In the genomic region with DNA sequence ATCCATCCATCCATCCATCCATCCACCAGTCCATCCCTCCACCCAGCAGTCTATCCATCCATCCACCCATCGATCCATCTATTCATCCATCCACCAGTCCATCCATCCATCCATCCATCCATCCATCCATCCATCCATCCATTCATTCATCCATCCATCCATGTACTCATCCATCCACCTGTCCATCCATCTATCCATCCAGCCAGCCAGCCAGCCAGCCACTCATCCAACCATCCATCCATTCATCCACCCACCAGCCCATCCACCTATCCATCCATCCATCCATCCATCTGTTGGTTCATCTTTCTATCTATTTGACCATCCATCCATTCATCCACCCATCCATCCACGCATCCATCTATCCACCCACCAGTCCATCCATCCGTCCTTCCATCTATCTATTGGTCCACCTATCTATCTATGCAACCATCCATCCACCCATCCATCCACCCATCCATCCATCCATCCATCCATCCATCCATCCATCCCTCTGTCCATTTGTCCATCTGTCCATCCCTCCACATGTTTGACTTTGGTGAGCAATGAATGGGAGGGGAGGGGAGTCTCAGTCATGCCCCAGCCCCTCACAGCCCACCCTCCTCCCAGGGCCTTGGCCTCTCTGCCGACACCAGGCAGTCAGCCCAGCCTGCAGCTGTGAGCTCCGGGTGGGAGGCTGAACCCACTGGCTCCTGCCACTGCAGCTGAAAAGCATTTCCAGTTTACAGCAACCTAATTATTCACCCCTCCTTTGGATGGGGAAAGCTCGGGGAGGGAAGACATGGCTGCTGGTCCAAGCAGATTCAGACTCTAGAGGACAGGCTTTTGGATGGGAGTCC, we compare ENCODE assay signal across 20 cellular contexts. TPM values are rescaled to one million over a fixed set of nuclear protein-coding genes. Genes with fewer than 3 reads are reported as not detected.
DNase-seq lines count a peak whose midpoint lies in the region; ATAC-seq lines count a peak whose summit lies in the region.
"Had no signal": no experiment of that assay in that cellular context is flagged by ENCODE, and none has a peak within 500 bp of the region (broad histone marks: within the 10 kb centered on the region; RNA-seq: fewer than 3 reads in every experiment).

No MANE protein-coding gene starts in this region.

- peak overlapping the region; percentile 94 for H3K27ac ChIP-seq in temporal lobe (ENCODE audit: low read depth, low read length)
- H3K27ac ChIP-seq: A549 had no signal

- intact Hi-C loops in head of caudate nucleus (cut with DNase I), result no loop called here

- DNase-seq in amygdala (lab: John Stamatoyannopoulos, UW), result peak in 41 of 56 donors; percentile 23 to 85 (median 69)
- DNase-seq in head of caudate nucleus, result peak; percentile 37 to 93 (median 79)
- peak; percentile 66 for DNase-seq in occipital lobe (lab: John Stamatoyannopoulos, UW)
- no peak for DNase-seq in HT-29 (ENCODE audit: low spot score)
- no peak for DNase-seq in NCI-H2171 (lab: John Stamatoyannopoulos, UW)
- DNase-seq: CD4-positive, CD25-positive, alpha-beta regulatory T cell; EL; GF-D8; MV-4-11; NCI-H1105 treated with DMSO at 0.1 percent for 48 hours; NCI-H2029 treated with DMSO at 0.1 percent for 48 hours; NCI-H345; NCI-H524; NCI-H774; NK-92 treated with Interleukin-12 subunit alpha and Interleukin-12 subunit beta, amount 100 ng/mL, for 24 hours; SIG-M5 had no signal

- no peak for ATAC-seq in GM18520 (IDR thresholded peaks at IDR 0.05; ENCODE audit: unreplicated experiment)
- ATAC-seq: A549, Panc1 had no signal

RNA-seq across cellular contexts. Expression of a gene that starts 38.1 kb away (rescaled TPM):
- 0.16 TPM for total RNA-seq in occipital lobe
- not detected for total RNA-seq in temporal lobe
- 1.6 and 5.1 TPM in 2 replicates for total RNA-seq in HT-29 (2014; rRNA removed; shearing (Covaris generic))
- total RNA-seq: CD4-positive, CD25-positive, alpha-beta regulatory T cell had no signal

RNA-seq across cellular contexts. Expression of a gene that starts 52.9 kb away (rescaled TPM):
- total RNA-seq in occipital lobe (20.1 TPM), temporal lobe (21.6 TPM)
- 0.08 and 0.61 TPM in 2 replicates for total RNA-seq in HT-29 (2014; rRNA removed; shearing (Covaris generic))

Comparison
In these comparisons a context has a peak if more than half of its experiments do, and no peak if none do; other contexts are left out.
1. DNase-seq: peak in amygdala (41 of 56), head of caudate nucleus (42 of 42) and occipital lobe (single experiment); none in HT-29 (single experiment) and NCI-H2171 (single experiment).
2. RNA of a gene that starts 52.9 kb away (total RNA-seq): 21.6 TPM in temporal lobe (single experiment) and 20.1 TPM in occipital lobe (single experiment); 0.08 to 0.61 TPM in HT-29; every median in the first group is over 10 times any median in the second.